In genomic region chr5:51559921-51560658, GRCh38 we compare ENCODE assay signal across 22 cellular contexts.
"Had no signal": no experiment of that assay in that cellular context is flagged by ENCODE, and none has a peak within 500 bp of the region (broad histone marks: within the 10 kb centered on the region; RNA-seq: fewer than 3 reads in every experiment).

No MANE protein-coding gene starts in this region.

- H3K4me3 Mint-ChIP-seq: dendritic cell treated with granulocyte-macrophage colony-stimulating factor and Interleukin-4, amounts not matched to agents 40 ng/mL and 50 ng/mL, for 4 days; naive thymus-derived CD4-positive, alpha-beta T cell had no signal

- H3K4me1 Mint-ChIP-seq: naive thymus-derived CD4-positive, alpha-beta T cell had no signal

- H3K4me3 ChIP-seq: colonic mucosa, esophagus muscularis mucosa, gastrocnemius medialis, heart right ventricle, left lung, lower lobe of right lung had no signal

- H3K36me3 Mint-ChIP-seq: naive thymus-derived CD4-positive, alpha-beta T cell had no signal

- ATAC-seq: foreskin keratinocyte; gastrocnemius medialis; heart right ventricle; left cardiac atrium; left lung; left ventricle myocardium superior; lower lobe of right lung; naive thymus-derived CD4-positive, alpha-beta T cell had no signal

- H3K27me3 Mint-ChIP-seq: dendritic cell treated with granulocyte-macrophage colony-stimulating factor and Interleukin-4, amounts not matched to agents 40 ng/mL and 50 ng/mL, for 4 days; naive thymus-derived CD4-positive, alpha-beta T cell had no signal

- H3K9me3 ChIP-seq: colonic mucosa, esophagus muscularis mucosa, gastrocnemius medialis, heart right ventricle, left lung, lower lobe of right lung had no signal

- DNase-seq: colonic mucosa; cortex of kidney; effector CD4-positive, alpha-beta T cell; effector memory CD4-positive, alpha-beta T cell; foreskin keratinocyte; gastrocnemius medialis; glutamatergic neuron; head of caudate nucleus; heart right ventricle; hippocampal formation; left cardiac atrium; left lung; left ventricle myocardium superior; lower lobe of right lung; mesenchymal stem cell; midbrain; naive thymus-derived CD4-positive, alpha-beta T cell had no signal

- FAIRE-seq: endothelial cell of umbilical vein, islet of Langerhans, keratinocyte had no signal

- H3K9me3 Mint-ChIP-seq: dendritic cell treated with granulocyte-macrophage colony-stimulating factor and Interleukin-4, amounts not matched to agents 40 ng/mL and 50 ng/mL, for 4 days had no signal

- H3K27ac ChIP-seq: colonic mucosa, esophagus muscularis mucosa, foreskin keratinocyte, gastrocnemius medialis, heart right ventricle, left lung, lower lobe of right lung had no signal

- H3K36me3 ChIP-seq: colonic mucosa, esophagus muscularis mucosa, gastrocnemius medialis, heart right ventricle, left lung, lower lobe of right lung had no signal

- H3K27me3 ChIP-seq: colonic mucosa, esophagus muscularis mucosa, foreskin keratinocyte, gastrocnemius medialis, heart right ventricle, left lung had no signal

- H3K4me1 ChIP-seq: colonic mucosa, esophagus muscularis mucosa, foreskin keratinocyte, gastrocnemius medialis, heart right ventricle, left lung, lower lobe of right lung had no signal

- H3K27ac Mint-ChIP-seq: dendritic cell treated with granulocyte-macrophage colony-stimulating factor and Interleukin-4, amounts not matched to agents 40 ng/mL and 50 ng/mL, for 4 days; naive thymus-derived CD4-positive, alpha-beta T cell had no signal
